ENCODE assay signal across 8 cellular contexts in genomic region chr22:29269731-29270474, GRCh38. TPM values are rescaled to one million over a fixed set of nuclear protein-coding genes. Genes with fewer than 3 reads are reported as not detected.
DNase-seq lines count a peak whose midpoint lies in the region; ATAC-seq, FAIRE-seq and TF ChIP-seq lines count a peak whose summit lies in the region.

No MANE protein-coding gene starts in this region.

- H3K9me3 ChIP-seq in osteoblast (ENCODE audit: low read depth, low read length): no peaks in the 10 kb centered on the region

- TF ChIP-seq POLR2A in GM12891 (IDR thresholded peaks at IDR 0.05; ENCODE audit: low read depth, low read length): no peak

- peak overlapping the region; percentile 98 for H3K4me3 Mint-ChIP-seq in endothelial cell (ENCODE audit: unreplicated experiment)

- peaks cover 65% of the 10 kb centered on the region for H4K20me1 ChIP-seq in osteoblast (ENCODE audit: insufficient read depth, low read length)

- FAIRE-seq in GM12891 (lab: Jason Lieb, UNC) (peak; percentile 35), frontal cortex (lab: Jason Lieb, UNC) (no peak)

- peaks cover 17% of the 10 kb centered on the region for H3K27me3 Mint-ChIP-seq in endothelial cell (ENCODE audit: unreplicated experiment)

- H3K27ac Mint-ChIP-seq in endothelial cell (ENCODE audit: unreplicated experiment): peak overlapping the region; percentile 95

- TF ChIP-seq CTCF in endothelial cell (IDR thresholded peaks at IDR 0.05; ENCODE audit: unreplicated experiment): no peak
- no peak for TF ChIP-seq CTCF in osteoblast (IDR thresholded peaks at IDR 0.05; ENCODE audit: extremely low read depth, low read depth, low read length)

- H3K4me3 ChIP-seq in osteoblast (ENCODE audit: insufficient read depth, low read length): peak overlapping the region; percentile 98

- H3K4me1 ChIP-seq in osteoblast (ENCODE audit: insufficient read depth, low read length): peaks cover 48% of the 10 kb centered on the region

- no peaks in the 10 kb centered on the region for H3K27me3 ChIP-seq in osteoblast (ENCODE audit: insufficient read depth, low read length)

- peak overlapping the region; percentile 98 for H3K4me2 ChIP-seq in osteoblast (ENCODE audit: insufficient read depth, low read length)

- H3K27ac ChIP-seq in osteoblast (ENCODE audit: low read depth, low read length): peak overlapping the region; percentile 100

- H2AFZ ChIP-seq in osteoblast (ENCODE audit: low read length): no peak overlapping the region

- H3K9me3 Mint-ChIP-seq in endothelial cell (ENCODE audit: unreplicated experiment): no peaks in the 10 kb centered on the region

- peaks cover 43% of the 10 kb centered on the region for H3K36me3 Mint-ChIP-seq in endothelial cell (ENCODE audit: low read depth, unreplicated experiment)

- ATAC-seq in GM21528 (IDR thresholded peaks at IDR 0.05; ENCODE audit: low FRiP score, unreplicated experiment): no peak

- H3K4me1 Mint-ChIP-seq in endothelial cell (ENCODE audit: unreplicated experiment): peaks cover 49% of the 10 kb centered on the region

- H3K36me3 ChIP-seq in osteoblast (ENCODE audit: insufficient read depth, low read length): peaks cover 53% of the 10 kb centered on the region

- peaks cover 93% of the 10 kb centered on the region for H3K79me2 ChIP-seq in osteoblast (ENCODE audit: insufficient read depth, low read length)

- DNase-seq in GM12891 (ENCODE audit: insufficient read length, low spot score): no peak
- peak; percentile 52 for DNase-seq in OCI-M1 (lab: John Stamatoyannopoulos, UW)
- DNase-seq in endothelial cell (ENCODE audit: low spot score): no peak
- DNase-seq in osteoblast (ENCODE audit: insufficient read length, low spot score, missing footprints): no peak
- no peak for DNase-seq in NCI-H524 treated with DMSO at 0.1 percent for 48 hours (lab: John Stamatoyannopoulos, UW)
- DNase-seq in NCI-H748 treated with DMSO at 0.1 percent for 48 hours (lab: John Stamatoyannopoulos, UW): no peak
- no peak for DNase-seq in frontal cortex (ENCODE audit: low spot score in 2 of 2)

TF ChIP-seq in GM12891, 5 proteins besides CTCF, POLR2A, EP300 and RAD21:
- TF ChIP-seq POLR2AphosphoS5 (IDR thresholded peaks at IDR 0.05; ENCODE audit: low read depth, low read length): no peak
- no peak for TF ChIP-seq TAF1 (IDR thresholded peaks at IDR 0.05; ENCODE audit: low read depth, low read length)
- TF ChIP-seq POU2F2 (IDR thresholded peaks at IDR 0.05; ENCODE audit: low read depth, low read length): no peak
- TF ChIP-seq SPI1 (IDR thresholded peaks at IDR 0.05; ENCODE audit: low read depth, low read length): no peak
- no peak for TF ChIP-seq PAX5 (IDR thresholded peaks at IDR 0.05; ENCODE audit: insufficient read depth, low read length, severe bottlenecking)
TF ChIP-seq in GM12891: peak in this region for 0.

RNA-seq across cellular contexts. Expression of gene EWSR1, which starts 1.8 kb away (rescaled TPM):
- polyA plus RNA-seq in GM12891 (2012; ENCODE audit: low read depth, missing spikeins): 173 TPM
- 307 TPM for total RNA-seq in endothelial cell (ENCODE audit: unreplicated experiment)
- total RNA-seq in osteoblast: 139 and 148 TPM in 2 replicates
- total RNA-seq in frontal cortex: 205 TPM

RNA-seq across cellular contexts. Expression of gene RHBDD3, which starts 2.1 kb away (rescaled TPM):
- polyA plus RNA-seq in GM12891 (2012; ENCODE audit: low read depth, missing spikeins): 11.0 TPM
- total RNA-seq in endothelial cell (ENCODE audit: unreplicated experiment) (56.5 TPM), osteoblast (25.0 and 32.7 TPM in 2 replicates), frontal cortex (14.7 TPM)

RNA-seq across cellular contexts. Expression of gene GAS2L1, which starts 36.5 kb away (rescaled TPM):
- 0.21 TPM for polyA plus RNA-seq in GM12891 (2012; ENCODE audit: low read depth, missing spikeins)
- total RNA-seq in endothelial cell (ENCODE audit: unreplicated experiment) (33.6 TPM), osteoblast (11.6 and 13.0 TPM in 2 replicates), frontal cortex (2.9 TPM)

RNA-seq across cellular contexts. Expression of gene RASL10A, which starts 45.6 kb away (rescaled TPM):
- 0.63 TPM for polyA plus RNA-seq in GM12891 (2012; ENCODE audit: low read depth, missing spikeins)
- 30.1 TPM for total RNA-seq in endothelial cell (ENCODE audit: unreplicated experiment)
- not detected in 2 replicates for total RNA-seq in osteoblast
- 2.0 TPM for total RNA-seq in frontal cortex
